Comparison of ENCODE assay signal across 2 cellular contexts in genomic region chr5:151047814-151048425, GRCh38.
TF ChIP-seq lines count a peak whose summit lies in the region.

No MANE protein-coding gene starts in this region.

TF ChIP-seq in K562, 482 proteins besides CTCF, POLR2A, EP300 and RAD21 (continues in another document):
- TF ChIP-seq E4F1 (CRISPR knock-in tag; IDR thresholded peaks at IDR 0.05; ENCODE audit: borderline replicate concordance) (no peak), IRF9 (tag; IDR thresholded peaks at IDR 0.05) (no peak), ZNF740 (CRISPR knock-in tag; IDR thresholded peaks at IDR 0.05) (peak; percentile 93), ZNF740 (tag; IDR thresholded peaks at IDR 0.05) (peak in 1 of 2 experiments; percentile 49; a peak in 2 of 4 replicates), CHD4 (IDR thresholded peaks at IDR 0.05; ENCODE audit: insufficient read depth, insufficient replicate concordance, low read depth, low read length, poor library complexity, severe bottlenecking) (no peak), SMC3 (conservative IDR thresholded peaks at IDR 0.05; ENCODE audit: insufficient read depth, low read depth, low read length) (peak; percentile 68), ZNF512 (tag; IDR thresholded peaks at IDR 0.05) (no peak), ARID2 (IDR thresholded peaks at IDR 0.05) (0 out of 2 replicates have a peak, but pooled peaks have one; percentile 17), CTCFL (IDR thresholded peaks at IDR 0.05; ENCODE audit: borderline replicate concordance, insufficient read depth, low read depth, low read length, poor library complexity, severe bottlenecking) (peak; percentile 40), KLF16 (IDR thresholded peaks at IDR 0.05) (0 out of 2 replicates have a peak, but pooled peaks have one; percentile 19), DEAF1 (CRISPR knock-in tag; IDR thresholded peaks at IDR 0.05) (peak; percentile 14; the same call in 1 of the 2 replicates), ESRRB (CRISPR knock-in tag; IDR thresholded peaks at IDR 0.05; ENCODE audit: borderline replicate concordance) (no peak), ZNF589 (CRISPR knock-in tag; IDR thresholded peaks at IDR 0.05; ENCODE audit: low read depth) (no peak), POLR3G (IDR thresholded peaks at IDR 0.05; ENCODE audit: extremely low read depth, insufficient read length, insufficient replicate concordance) (no peak), ZNF165 (CRISPR knock-in tag; IDR thresholded peaks at IDR 0.05; ENCODE audit: borderline replicate concordance) (no peak), STAT5B (CRISPR knock-in tag; IDR thresholded peaks at IDR 0.05) (no peak), YBX1 (IDR thresholded peaks at IDR 0.05) (no peak), RBM25 (IDR thresholded peaks at IDR 0.05; ENCODE audit: low read depth, low read length, severe bottlenecking) (no peak)

TF ChIP-seq in HepG2, 621 proteins besides CTCF, POLR2A, EP300 and RAD21:
- TF ChIP-seq FOXC1 (CRISPR knock-in tag; IDR thresholded peaks at IDR 0.05; ENCODE audit: borderline replicate concordance) (no peak), ZSCAN25 (CRISPR knock-in tag; IDR thresholded peaks at IDR 0.05) (0 out of 2 replicates have a peak, but pooled peaks have one; percentile 27), ISX (CRISPR knock-in tag; conservative IDR thresholded peaks at IDR 0.05) (no peak), ZNF780A (CRISPR knock-in tag; IDR thresholded peaks at IDR 0.05) (no peak), RXRB (CRISPR knock-in tag; IDR thresholded peaks at IDR 0.05; ENCODE audit: borderline replicate concordance) (no peak), SALL1 (CRISPR knock-in tag; IDR thresholded peaks at IDR 0.05) (peak; percentile 38; the same call in 1 of the 2 replicates), RARA (CRISPR knock-in tag; IDR thresholded peaks at IDR 0.05) (no peak), FOSL2 (CRISPR knock-in tag; IDR thresholded peaks at IDR 0.05) (no peak), ZNF773 (CRISPR knock-in tag; IDR thresholded peaks at IDR 0.05; ENCODE audit: borderline replicate concordance) (no peak), IKZF1 (IDR thresholded peaks at IDR 0.05) (no peak), SKI (IDR thresholded peaks at IDR 0.05; ENCODE audit: partially characterized antibody) (no peak), TCF7 (IDR thresholded peaks at IDR 0.05; ENCODE audit: low read depth) (no peak), GZF1 (CRISPR knock-in tag; IDR thresholded peaks at IDR 0.05) (no peak), MATR3 (CRISPR knock-in tag; IDR thresholded peaks at IDR 0.05) (no peak), ZNF546 (CRISPR knock-in tag; conservative IDR thresholded peaks at IDR 0.05) (no peak), GFI1 (CRISPR knock-in tag; IDR thresholded peaks at IDR 0.05; ENCODE audit: borderline replicate concordance) (no peak), GTF3A (CRISPR knock-in tag; conservative IDR thresholded peaks at IDR 0.05) (no peak), XRCC5 (optimal IDR thresholded peaks at IDR 0.05; ENCODE audit: low read length) (peak; percentile 56), DMTF1 (CRISPR knock-in tag; IDR thresholded peaks at IDR 0.05) (no peak), HNRNPLL (IDR thresholded peaks at IDR 0.05; ENCODE audit: low read depth, low read length, poor library complexity, severe bottlenecking) (no peak), IRF1 (CRISPR knock-in tag; IDR thresholded peaks at IDR 0.05; ENCODE audit: low read depth) (no peak), MTF1 (CRISPR knock-in tag; IDR thresholded peaks at IDR 0.05) (no peak), HMGA1 (CRISPR knock-in tag; conservative IDR thresholded peaks at IDR 0.05) (no peak), ZBTB38 (CRISPR knock-in tag; IDR thresholded peaks at IDR 0.05) (peak; percentile 51; the same call in 1 of the 2 replicates), MXI1 (IDR thresholded peaks at IDR 0.05; ENCODE audit: borderline replicate concordance, low read depth, low read length) (no peak), ARID4A (CRISPR knock-in tag; IDR thresholded peaks at IDR 0.05; ENCODE audit: borderline replicate concordance) (peak; percentile 14; the same call in 1 of the 2 replicates), SMC3 (IDR thresholded peaks at IDR 0.05; ENCODE audit: low read length) (peak; percentile 55), MTERF4 (CRISPR knock-in tag; IDR thresholded peaks at IDR 0.05) (0 out of 2 replicates have a peak, but pooled peaks have one; percentile 42), MEIS2 (CRISPR knock-in tag; IDR thresholded peaks at IDR 0.05) (no peak), ZBTB4 (CRISPR knock-in tag; IDR thresholded peaks at IDR 0.05; ENCODE audit: borderline replicate concordance) (0 out of 2 replicates have a peak, but pooled peaks have one; percentile 26), FOXA1 (IDR thresholded peaks at IDR 0.05) (no peak), FOXA1 (CRISPR knock-in tag; IDR thresholded peaks at IDR 0.05) (no peak), BATF2 (CRISPR knock-in tag; IDR thresholded peaks at IDR 0.05) (no peak), ZNF687 (CRISPR knock-in tag; IDR thresholded peaks at IDR 0.05) (peak; percentile 28; the same call in 1 of the 2 replicates), STAG1 (CRISPR knock-in tag; IDR thresholded peaks at IDR 0.05) (peak; percentile 70), ZNF740 (CRISPR knock-in tag; IDR thresholded peaks at IDR 0.05) (peak; percentile 93)
